1 cellular context compared by ENCODE assay signal in the genomic region with DNA sequence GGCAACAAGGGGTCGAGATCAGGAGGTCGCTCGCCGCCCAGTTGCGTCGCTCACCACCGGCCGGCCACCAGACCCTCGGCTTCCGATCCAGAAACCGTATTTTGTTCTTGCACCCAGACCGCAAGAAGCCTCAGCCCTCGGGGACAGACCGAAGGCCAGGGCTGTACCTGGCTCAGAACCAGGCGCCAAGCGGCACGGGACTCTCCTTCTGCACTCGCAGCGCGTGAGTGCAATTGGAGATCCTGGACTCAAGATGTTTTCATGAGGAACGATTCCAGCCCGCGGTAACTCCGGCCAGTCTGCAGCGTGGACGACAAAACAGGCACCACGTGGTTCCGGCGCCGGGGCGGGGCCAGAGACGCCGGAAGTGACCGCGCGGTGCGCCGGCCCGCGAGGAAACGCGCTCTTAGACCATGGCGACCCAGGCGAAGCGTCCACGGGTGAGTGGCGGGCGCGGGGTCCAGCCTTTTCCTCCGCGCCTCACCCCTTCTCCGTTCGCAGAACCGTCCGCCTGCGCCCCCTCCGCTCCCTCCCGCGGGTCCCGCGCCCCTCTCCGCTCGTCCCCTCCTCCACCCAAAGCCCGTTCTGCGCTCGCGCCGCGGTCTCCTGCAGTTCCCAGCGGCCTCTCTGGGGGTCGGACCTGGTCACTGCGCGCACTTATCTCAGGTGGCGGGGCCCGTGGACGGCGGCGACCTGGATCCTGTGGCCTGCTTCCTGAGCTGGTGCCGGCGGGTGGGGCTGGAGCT.
TF ChIP-seq lines count a peak whose summit lies in the region.

A gene with protein sequence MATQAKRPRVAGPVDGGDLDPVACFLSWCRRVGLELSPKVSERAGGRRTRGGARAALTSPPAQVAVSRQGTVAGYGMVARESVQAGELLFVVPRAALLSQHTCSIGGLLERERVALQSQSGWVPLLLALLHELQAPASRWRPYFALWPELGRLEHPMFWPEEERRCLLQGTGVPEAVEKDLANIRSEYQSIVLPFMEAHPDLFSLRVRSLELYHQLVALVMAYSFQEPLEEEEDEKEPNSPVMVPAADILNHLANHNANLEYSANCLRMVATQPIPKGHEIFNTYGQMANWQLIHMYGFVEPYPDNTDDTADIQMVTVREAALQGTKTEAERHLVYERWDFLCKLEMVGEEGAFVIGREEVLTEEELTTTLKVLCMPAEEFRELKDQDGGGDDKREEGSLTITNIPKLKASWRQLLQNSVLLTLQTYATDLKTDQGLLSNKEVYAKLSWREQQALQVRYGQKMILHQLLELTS (plus strand): TSS at position 393 of the 746 bp plus-strand sequence. CDS start 21 bp downstream, at position 414.

TF ChIP-seq in HEK293, 187 proteins besides CTCF, POLR2A, EP300 and RAD21 (continued from another document and continues in another):
- TF ChIP-seq, protein P1, sequence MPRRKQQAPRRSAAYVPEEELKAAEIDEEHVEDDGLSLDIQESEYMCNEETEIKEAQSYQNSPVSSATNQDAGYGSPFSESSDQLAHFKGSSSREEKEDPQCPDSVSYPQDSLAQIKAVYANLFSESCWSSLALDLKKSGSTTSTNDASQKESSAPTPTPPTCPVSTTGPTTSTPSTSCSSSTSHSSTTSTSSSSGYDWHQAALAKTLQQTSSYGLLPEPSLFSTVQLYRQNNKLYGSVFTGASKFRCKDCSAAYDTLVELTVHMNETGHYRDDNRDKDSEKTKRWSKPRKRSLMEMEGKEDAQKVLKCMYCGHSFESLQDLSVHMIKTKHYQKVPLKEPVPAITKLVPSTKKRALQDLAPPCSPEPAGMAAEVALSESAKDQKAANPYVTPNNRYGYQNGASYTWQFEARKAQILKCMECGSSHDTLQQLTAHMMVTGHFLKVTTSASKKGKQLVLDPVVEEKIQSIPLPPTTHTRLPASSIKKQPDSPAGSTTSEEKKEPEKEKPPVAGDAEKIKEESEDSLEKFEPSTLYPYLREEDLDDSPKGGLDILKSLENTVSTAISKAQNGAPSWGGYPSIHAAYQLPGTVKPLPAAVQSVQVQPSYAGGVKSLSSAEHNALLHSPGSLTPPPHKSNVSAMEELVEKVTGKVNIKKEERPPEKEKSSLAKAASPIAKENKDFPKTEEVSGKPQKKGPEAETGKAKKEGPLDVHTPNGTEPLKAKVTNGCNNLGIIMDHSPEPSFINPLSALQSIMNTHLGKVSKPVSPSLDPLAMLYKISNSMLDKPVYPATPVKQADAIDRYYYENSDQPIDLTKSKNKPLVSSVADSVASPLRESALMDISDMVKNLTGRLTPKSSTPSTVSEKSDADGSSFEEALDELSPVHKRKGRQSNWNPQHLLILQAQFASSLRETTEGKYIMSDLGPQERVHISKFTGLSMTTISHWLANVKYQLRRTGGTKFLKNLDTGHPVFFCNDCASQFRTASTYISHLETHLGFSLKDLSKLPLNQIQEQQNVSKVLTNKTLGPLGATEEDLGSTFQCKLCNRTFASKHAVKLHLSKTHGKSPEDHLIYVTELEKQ (tag by site-specific recombination; IDR thresholded peaks at IDR 0.05; ENCODE audit: borderline replicate concordance), result no peak
- TF ChIP-seq ZNF658 (tag by site-specific recombination; IDR thresholded peaks at IDR 0.05), result no peak
- no peak for TF ChIP-seq ZNF138 (tag by site-specific recombination; IDR thresholded peaks at IDR 0.05; ENCODE audit: borderline replicate concordance)
- TF ChIP-seq, protein P2, sequence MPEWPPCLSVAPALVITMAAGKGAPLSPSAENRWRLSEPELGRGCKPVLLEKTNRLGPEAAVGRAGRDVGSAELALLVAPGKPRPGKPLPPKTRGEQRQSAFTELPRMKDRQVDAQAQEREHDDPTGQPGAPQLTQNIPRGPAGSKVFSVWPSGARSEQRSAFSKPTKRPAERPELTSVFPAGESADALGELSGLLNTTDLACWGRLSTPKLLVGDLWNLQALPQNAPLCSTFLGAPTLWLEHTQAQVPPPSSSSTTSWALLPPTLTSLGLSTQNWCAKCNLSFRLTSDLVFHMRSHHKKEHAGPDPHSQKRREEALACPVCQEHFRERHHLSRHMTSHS (tag by site-specific recombination; IDR thresholded peaks at IDR 0.05), result no peak
- TF ChIP-seq, protein P3, sequence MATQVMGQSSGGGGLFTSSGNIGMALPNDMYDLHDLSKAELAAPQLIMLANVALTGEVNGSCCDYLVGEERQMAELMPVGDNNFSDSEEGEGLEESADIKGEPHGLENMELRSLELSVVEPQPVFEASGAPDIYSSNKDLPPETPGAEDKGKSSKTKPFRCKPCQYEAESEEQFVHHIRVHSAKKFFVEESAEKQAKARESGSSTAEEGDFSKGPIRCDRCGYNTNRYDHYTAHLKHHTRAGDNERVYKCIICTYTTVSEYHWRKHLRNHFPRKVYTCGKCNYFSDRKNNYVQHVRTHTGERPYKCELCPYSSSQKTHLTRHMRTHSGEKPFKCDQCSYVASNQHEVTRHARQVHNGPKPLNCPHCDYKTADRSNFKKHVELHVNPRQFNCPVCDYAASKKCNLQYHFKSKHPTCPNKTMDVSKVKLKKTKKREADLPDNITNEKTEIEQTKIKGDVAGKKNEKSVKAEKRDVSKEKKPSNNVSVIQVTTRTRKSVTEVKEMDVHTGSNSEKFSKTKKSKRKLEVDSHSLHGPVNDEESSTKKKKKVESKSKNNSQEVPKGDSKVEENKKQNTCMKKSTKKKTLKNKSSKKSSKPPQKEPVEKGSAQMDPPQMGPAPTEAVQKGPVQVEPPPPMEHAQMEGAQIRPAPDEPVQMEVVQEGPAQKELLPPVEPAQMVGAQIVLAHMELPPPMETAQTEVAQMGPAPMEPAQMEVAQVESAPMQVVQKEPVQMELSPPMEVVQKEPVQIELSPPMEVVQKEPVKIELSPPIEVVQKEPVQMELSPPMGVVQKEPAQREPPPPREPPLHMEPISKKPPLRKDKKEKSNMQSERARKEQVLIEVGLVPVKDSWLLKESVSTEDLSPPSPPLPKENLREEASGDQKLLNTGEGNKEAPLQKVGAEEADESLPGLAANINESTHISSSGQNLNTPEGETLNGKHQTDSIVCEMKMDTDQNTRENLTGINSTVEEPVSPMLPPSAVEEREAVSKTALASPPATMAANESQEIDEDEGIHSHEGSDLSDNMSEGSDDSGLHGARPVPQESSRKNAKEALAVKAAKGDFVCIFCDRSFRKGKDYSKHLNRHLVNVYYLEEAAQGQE (tag by site-specific recombination; IDR thresholded peaks at IDR 0.05), result peak; percentile 9; the same call in 1 of the 2 replicates
- TF ChIP-seq ZNF529 (tag by site-specific recombination; IDR thresholded peaks at IDR 0.05; ENCODE audit: insufficient replicate concordance), result no peak
- peak; percentile 67 for TF ChIP-seq GLIS1 (tag by site-specific recombination; IDR thresholded peaks at IDR 0.05)
- TF ChIP-seq, protein P4, sequence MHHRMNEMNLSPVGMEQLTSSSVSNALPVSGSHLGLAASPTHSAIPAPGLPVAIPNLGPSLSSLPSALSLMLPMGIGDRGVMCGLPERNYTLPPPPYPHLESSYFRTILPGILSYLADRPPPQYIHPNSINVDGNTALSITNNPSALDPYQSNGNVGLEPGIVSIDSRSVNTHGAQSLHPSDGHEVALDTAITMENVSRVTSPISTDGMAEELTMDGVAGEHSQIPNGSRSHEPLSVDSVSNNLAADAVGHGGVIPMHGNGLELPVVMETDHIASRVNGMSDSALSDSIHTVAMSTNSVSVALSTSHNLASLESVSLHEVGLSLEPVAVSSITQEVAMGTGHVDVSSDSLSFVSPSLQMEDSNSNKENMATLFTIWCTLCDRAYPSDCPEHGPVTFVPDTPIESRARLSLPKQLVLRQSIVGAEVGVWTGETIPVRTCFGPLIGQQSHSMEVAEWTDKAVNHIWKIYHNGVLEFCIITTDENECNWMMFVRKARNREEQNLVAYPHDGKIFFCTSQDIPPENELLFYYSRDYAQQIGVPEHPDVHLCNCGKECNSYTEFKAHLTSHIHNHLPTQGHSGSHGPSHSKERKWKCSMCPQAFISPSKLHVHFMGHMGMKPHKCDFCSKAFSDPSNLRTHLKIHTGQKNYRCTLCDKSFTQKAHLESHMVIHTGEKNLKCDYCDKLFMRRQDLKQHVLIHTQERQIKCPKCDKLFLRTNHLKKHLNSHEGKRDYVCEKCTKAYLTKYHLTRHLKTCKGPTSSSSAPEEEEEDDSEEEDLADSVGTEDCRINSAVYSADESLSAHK (tag by site-specific recombination; IDR thresholded peaks at IDR 0.05), result no peak; the same call in 1 of the 2 replicates
- TF ChIP-seq ZNF837 (tag by site-specific recombination; IDR thresholded peaks at IDR 0.05), result peak; percentile 96
- TF ChIP-seq MEIS1 (CRISPR knock-in tag; IDR thresholded peaks at IDR 0.05; ENCODE audit: borderline replicate concordance), result no peak
- TF ChIP-seq, protein P5, sequence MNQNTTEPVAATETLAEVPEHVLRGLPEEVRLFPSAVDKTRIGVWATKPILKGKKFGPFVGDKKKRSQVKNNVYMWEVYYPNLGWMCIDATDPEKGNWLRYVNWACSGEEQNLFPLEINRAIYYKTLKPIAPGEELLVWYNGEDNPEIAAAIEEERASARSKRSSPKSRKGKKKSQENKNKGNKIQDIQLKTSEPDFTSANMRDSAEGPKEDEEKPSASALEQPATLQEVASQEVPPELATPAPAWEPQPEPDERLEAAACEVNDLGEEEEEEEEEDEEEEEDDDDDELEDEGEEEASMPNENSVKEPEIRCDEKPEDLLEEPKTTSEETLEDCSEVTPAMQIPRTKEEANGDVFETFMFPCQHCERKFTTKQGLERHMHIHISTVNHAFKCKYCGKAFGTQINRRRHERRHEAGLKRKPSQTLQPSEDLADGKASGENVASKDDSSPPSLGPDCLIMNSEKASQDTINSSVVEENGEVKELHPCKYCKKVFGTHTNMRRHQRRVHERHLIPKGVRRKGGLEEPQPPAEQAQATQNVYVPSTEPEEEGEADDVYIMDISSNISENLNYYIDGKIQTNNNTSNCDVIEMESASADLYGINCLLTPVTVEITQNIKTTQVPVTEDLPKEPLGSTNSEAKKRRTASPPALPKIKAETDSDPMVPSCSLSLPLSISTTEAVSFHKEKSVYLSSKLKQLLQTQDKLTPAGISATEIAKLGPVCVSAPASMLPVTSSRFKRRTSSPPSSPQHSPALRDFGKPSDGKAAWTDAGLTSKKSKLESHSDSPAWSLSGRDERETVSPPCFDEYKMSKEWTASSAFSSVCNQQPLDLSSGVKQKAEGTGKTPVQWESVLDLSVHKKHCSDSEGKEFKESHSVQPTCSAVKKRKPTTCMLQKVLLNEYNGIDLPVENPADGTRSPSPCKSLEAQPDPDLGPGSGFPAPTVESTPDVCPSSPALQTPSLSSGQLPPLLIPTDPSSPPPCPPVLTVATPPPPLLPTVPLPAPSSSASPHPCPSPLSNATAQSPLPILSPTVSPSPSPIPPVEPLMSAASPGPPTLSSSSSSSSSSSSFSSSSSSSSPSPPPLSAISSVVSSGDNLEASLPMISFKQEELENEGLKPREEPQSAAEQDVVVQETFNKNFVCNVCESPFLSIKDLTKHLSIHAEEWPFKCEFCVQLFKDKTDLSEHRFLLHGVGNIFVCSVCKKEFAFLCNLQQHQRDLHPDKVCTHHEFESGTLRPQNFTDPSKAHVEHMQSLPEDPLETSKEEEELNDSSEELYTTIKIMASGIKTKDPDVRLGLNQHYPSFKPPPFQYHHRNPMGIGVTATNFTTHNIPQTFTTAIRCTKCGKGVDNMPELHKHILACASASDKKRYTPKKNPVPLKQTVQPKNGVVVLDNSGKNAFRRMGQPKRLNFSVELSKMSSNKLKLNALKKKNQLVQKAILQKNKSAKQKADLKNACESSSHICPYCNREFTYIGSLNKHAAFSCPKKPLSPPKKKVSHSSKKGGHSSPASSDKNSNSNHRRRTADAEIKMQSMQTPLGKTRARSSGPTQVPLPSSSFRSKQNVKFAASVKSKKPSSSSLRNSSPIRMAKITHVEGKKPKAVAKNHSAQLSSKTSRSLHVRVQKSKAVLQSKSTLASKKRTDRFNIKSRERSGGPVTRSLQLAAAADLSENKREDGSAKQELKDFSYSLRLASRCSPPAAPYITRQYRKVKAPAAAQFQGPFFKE (tag by site-specific recombination; IDR thresholded peaks at IDR 0.05; ENCODE audit: borderline replicate concordance), result peak; percentile 97
- TF ChIP-seq OVOL3 (tag by site-specific recombination; IDR thresholded peaks at IDR 0.05), result peak; percentile 36; the same call in 1 of the 2 replicates
- TF ChIP-seq HOXA7 (CRISPR knock-in tag; IDR thresholded peaks at IDR 0.05; ENCODE audit: borderline replicate concordance), result no peak
- TF ChIP-seq ZNF24 (tag by site-specific recombination; IDR thresholded peaks at IDR 0.05), result peak; percentile 56
- TF ChIP-seq, protein P6, sequence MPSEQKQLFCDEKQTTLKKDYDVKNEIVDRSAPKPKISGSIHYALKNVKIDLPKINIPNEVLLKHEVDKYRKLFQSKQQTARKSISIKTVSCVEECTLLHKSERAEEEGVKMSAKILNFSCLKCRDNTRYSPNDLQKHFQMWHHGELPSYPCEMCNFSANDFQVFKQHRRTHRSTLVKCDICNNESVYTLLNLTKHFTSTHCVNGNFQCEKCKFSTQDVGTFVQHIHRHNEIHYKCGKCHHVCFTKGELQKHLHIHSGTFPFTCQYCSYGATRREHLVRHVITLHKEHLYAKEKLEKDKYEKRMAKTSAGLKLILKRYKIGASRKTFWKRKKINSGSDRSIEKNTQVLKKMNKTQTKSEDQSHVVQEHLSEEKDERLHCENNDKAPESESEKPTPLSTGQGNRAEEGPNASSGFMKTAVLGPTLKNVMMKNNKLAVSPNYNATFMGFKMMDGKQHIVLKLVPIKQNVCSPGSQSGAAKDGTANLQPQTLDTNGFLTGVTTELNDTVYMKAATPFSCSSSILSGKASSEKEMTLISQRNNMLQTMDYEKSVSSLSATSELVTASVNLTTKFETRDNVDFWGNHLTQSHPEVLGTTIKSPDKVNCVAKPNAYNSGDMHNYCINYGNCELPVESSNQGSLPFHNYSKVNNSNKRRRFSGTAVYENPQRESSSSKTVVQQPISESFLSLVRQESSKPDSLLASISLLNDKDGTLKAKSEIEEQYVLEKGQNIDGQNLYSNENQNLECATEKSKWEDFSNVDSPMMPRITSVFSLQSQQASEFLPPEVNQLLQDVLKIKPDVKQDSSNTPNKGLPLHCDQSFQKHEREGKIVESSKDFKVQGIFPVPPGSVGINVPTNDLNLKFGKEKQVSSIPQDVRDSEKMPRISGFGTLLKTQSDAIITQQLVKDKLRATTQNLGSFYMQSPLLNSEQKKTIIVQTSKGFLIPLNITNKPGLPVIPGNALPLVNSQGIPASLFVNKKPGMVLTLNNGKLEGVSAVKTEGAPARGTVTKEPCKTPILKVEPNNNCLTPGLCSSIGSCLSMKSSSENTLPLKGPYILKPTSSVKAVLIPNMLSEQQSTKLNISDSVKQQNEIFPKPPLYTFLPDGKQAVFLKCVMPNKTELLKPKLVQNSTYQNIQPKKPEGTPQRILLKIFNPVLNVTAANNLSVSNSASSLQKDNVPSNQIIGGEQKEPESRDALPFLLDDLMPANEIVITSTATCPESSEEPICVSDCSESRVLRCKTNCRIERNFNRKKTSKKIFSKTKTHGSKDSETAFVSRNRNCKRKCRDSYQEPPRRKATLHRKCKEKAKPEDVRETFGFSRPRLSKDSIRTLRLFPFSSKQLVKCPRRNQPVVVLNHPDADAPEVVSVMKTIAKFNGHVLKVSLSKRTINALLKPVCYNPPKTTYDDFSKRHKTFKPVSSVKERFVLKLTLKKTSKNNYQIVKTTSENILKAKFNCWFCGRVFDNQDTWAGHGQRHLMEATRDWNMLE (tag by site-specific recombination; conservative IDR thresholded peaks at IDR 0.05; ENCODE audit: low read depth), result 0 out of 2 replicates have a peak, but pooled peaks have one; percentile 32
- no peak for TF ChIP-seq FEZF1 (tag by site-specific recombination; IDR thresholded peaks at IDR 0.05)
- TF ChIP-seq EGR2 (tag by site-specific recombination; IDR thresholded peaks at IDR 0.05; ENCODE audit: low read depth), result no peak
- no peak for TF ChIP-seq ZNF473 (tag by site-specific recombination; IDR thresholded peaks at IDR 0.05)
- no peak for TF ChIP-seq RBAK (tag by site-specific recombination; IDR thresholded peaks at IDR 0.05)
- TF ChIP-seq ZNF416 (tag by site-specific recombination; IDR thresholded peaks at IDR 0.05), result no peak
